ENCODE assay signal across 1 cellular context in the genomic region with DNA sequence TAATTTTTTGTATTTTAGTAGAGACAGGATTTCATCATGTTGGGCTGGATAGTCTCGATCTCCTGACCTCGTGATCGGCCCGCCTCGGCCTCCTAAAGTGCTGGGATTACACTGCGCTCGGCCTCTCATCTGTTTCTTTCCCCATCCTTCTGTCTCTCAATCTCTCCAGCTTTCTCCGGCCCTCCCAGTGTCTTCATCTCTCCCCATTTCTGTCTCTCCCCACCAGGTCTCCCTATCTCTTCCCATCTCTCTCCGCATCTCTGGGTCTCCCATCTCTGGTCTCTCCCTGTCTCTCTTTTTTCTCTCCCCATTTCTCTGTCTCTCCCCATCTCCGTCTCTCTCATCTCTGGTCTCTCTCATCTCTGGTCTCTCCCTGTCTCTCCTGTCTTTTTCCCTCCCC.
TF ChIP-seq lines count a peak whose summit lies in the region.

No MANE protein-coding gene starts in this region.

TF ChIP-seq in endothelial cell of umbilical vein, 7 proteins besides CTCF, POLR2A, EP300 and RAD21:
- no peak for TF ChIP-seq MYC (IDR thresholded peaks at IDR 0.05; ENCODE audit: low read depth, low read length)
- TF ChIP-seq, protein P1, sequence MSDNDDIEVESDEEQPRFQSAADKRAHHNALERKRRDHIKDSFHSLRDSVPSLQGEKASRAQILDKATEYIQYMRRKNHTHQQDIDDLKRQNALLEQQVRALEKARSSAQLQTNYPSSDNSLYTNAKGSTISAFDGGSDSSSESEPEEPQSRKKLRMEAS (IDR thresholded peaks at IDR 0.05; ENCODE audit: insufficient read depth, insufficient read length), result no peak
- TF ChIP-seq JUN (IDR thresholded peaks at IDR 0.05; ENCODE audit: borderline replicate concordance, insufficient read depth, insufficient read length, low read depth), result no peak
- TF ChIP-seq GATA2 (IDR thresholded peaks at IDR 0.05; ENCODE audit: insufficient read depth, insufficient read length, low read depth, low read length), result no peak
- TF ChIP-seq POLR2AphosphoS5 (IDR thresholded peaks at IDR 0.05; ENCODE audit: insufficient read depth, low read depth, low read length), result no peak
- TF ChIP-seq EZH2 (IDR thresholded peaks at IDR 0.05; ENCODE audit: borderline replicate concordance, low read depth, low read length, severe bottlenecking), result no peak
- TF ChIP-seq FOS (IDR thresholded peaks at IDR 0.05; ENCODE audit: borderline replicate concordance, insufficient read depth, low read length), result no peak
